Comparison of ENCODE assay signal across 9 cellular contexts in genomic region chr2:143397886-143398614, GRCh38.
A peak's percentile ranks its signal among the peaks of the same experiment; 100 is the strongest.
DNase-seq lines count a peak whose midpoint lies in the region; ATAC-seq, FAIRE-seq and TF ChIP-seq lines count a peak whose summit lies in the region.
"Had no signal": no experiment of that assay in that cellular context is flagged by ENCODE, and none has a peak within 500 bp of the region (broad histone marks: within the 10 kb centered on the region; RNA-seq: fewer than 3 reads in every experiment).

No MANE protein-coding gene starts in this region.

- H3K4me1 ChIP-seq in A549 = peaks cover 4% of the 10 kb centered on the region; the same call in 1 of the 3 replicates

- no peak for FAIRE-seq in A549 (lab: Jason Lieb, UNC)

- no peaks in the 10 kb centered on the region for H3K27me3 Mint-ChIP-seq in central memory CD8-positive, alpha-beta T cell
- H3K27me3 Mint-ChIP-seq: T-cell had no signal

- no peaks in the 10 kb centered on the region for H3K9me3 Mint-ChIP-seq in central memory CD8-positive, alpha-beta T cell
- H3K9me3 Mint-ChIP-seq: T-cell had no signal

- H3K4me3 Mint-ChIP-seq in central memory CD8-positive, alpha-beta T cell = no peak overlapping the region
- H3K4me3 Mint-ChIP-seq: T-cell had no signal

- no peak for DNase-seq in A549 (ENCODE audit: low read depth in 1 of 2, low spot score in 1 of 2)
- no peak for DNase-seq in central memory CD8-positive, alpha-beta T cell (ENCODE audit: low spot score in 2 of 2)
- no peak for DNase-seq in ecto neural progenitor cell (ENCODE audit: low spot score)
- DNase-seq in central memory CD4-positive, alpha-beta T cell = no peak
- no peak for DNase-seq in NCI-H1436 treated with DMSO at 0.1 percent for 48 hours (lab: John Stamatoyannopoulos, UW)
- DNase-seq in SHP77 treated with DMSO at 0.1 percent for 48 hours (lab: John Stamatoyannopoulos, UW) = no peak
- DNase-seq: T-cell had no signal

- TF ChIP-seq RAD21 in A549 (conservative IDR thresholded peaks at IDR 0.05 in 1 of 2, IDR thresholded peaks at IDR 0.05 in 1 of 2) = no peak

- no peak overlapping the region for H3K4me2 ChIP-seq in A549

- CTCF ChIA-PET in A549 (lab: Yijun Ruan, JAX) = no interaction called here

- POLR2A ChIA-PET in A549 (lab: Yijun Ruan, JAX) = no interaction called here

- no peak overlapping the region for H3K4me3 ChIP-seq in A549

- no peaks in the 10 kb centered on the region for H3K9me3 ChIP-seq in A549

- H3K27ac Mint-ChIP-seq in central memory CD8-positive, alpha-beta T cell (ENCODE audit: low read depth) = peak overlapping the region; percentile 51

- TF ChIP-seq EP300 in A549 (IDR thresholded peaks at IDR 0.05) = no peak

- peaks cover 15% of the 10 kb centered on the region for H3K36me3 Mint-ChIP-seq in central memory CD8-positive, alpha-beta T cell (ENCODE audit: insufficient read depth)

- TF ChIP-seq CTCF in A549 (IDR thresholded peaks at IDR 0.05) = no peak

- ATAC-seq in A549 (no peak), GM18861 (IDR thresholded peaks at IDR 0.05; ENCODE audit: unreplicated experiment) (peak; percentile 75), HG03095 (IDR thresholded peaks at IDR 0.05; ENCODE audit: unreplicated experiment) (peak; percentile 65)
- ATAC-seq in central memory CD8-positive, alpha-beta T cell (replicated peaks; ENCODE audit: extremely low read depth, poor library complexity, severe bottlenecking) = no peak

- TF ChIP-seq POLR2A in A549 (IDR thresholded peaks at IDR 0.05; ENCODE audit: low read length) = no peak

- WGBS in A549 (ENCODE audit: missing lambda C conversion rate) = 60% methylated on average over 3 of the region's 3 CpGs

- peaks cover 52% of the 10 kb centered on the region for H3K4me1 Mint-ChIP-seq in central memory CD8-positive, alpha-beta T cell

- H3K27ac ChIP-seq in A549 = no peak overlapping the region

TF ChIP-seq in A549, 52 proteins besides CTCF, POLR2A, EP300 and RAD21:
- no peak for TF ChIP-seq HMGXB4 (CRISPR knock-in tag; IDR thresholded peaks at IDR 0.05; ENCODE audit: borderline replicate concordance)
- TF ChIP-seq FOSL2 (IDR thresholded peaks at IDR 0.05) = no peak
- TF ChIP-seq FOSL2 (CRISPR knock-in tag; IDR thresholded peaks at IDR 0.05) = peak; percentile 40

Comparison
In these comparisons a context has a peak if more than half of its experiments do, and no peak if none do; other contexts are left out.
1. ATAC-seq: peak in GM18861 (single experiment) and HG03095 (single experiment); none in A549 (0 of 2) and central memory CD8-positive, alpha-beta T cell (single experiment).